ENCODE assay signal across 21 cellular contexts in the genomic region with DNA sequence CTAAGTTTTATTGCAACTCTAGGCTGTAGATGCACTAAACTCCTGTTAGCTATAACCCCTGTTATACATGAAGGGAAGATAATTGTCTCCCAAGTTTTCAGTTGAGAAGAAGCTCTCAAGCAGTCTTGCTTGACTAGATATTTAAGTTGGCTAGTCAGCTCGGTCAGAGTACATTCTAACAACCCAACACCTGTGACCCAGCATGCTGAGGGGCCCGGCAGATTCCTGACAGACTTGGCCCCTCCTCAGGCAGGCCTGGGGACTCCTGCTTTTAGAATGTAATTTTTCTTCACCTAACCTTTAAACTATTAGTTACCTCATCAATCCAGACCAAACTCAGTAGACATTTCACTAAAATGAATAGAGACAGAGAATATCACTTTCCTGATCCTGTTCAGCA.
"Had no signal": no experiment of that assay in that cellular context is flagged by ENCODE, and none has a peak within 500 bp of the region (broad histone marks: within the 10 kb centered on the region; RNA-seq: fewer than 3 reads in every experiment).

No MANE protein-coding gene starts in this region.

- FAIRE-seq: endothelial cell of umbilical vein, keratinocyte, pancreas had no signal

- H3K27ac Mint-ChIP-seq: immature natural killer cell; memory B cell; natural killer cell treated with Interleukin-12 subunit alpha and Interleukin-12 subunit beta and Interleukin-15 and Interleukin-18, amount 100 ng/mL, for 72 hours; stimulated activated effector memory CD8-positive, alpha-beta T cell treated with anti-CD3 and anti-CD28 coated beads, Interleukin-12 subunit alpha, Interleukin-12 subunit beta, amount 100 ng/mL, for 72 hours had no signal

- H3K36me3 Mint-ChIP-seq: immature natural killer cell; memory B cell; natural killer cell treated with Interleukin-12 subunit alpha and Interleukin-12 subunit beta and Interleukin-15 and Interleukin-18, amount 100 ng/mL, for 72 hours; stimulated activated effector memory CD8-positive, alpha-beta T cell treated with anti-CD3 and anti-CD28 coated beads, Interleukin-12 subunit alpha, Interleukin-12 subunit beta, amount 100 ng/mL, for 72 hours had no signal

- H3K4me3 Mint-ChIP-seq: immature natural killer cell; memory B cell; natural killer cell treated with Interleukin-12 subunit alpha and Interleukin-12 subunit beta and Interleukin-15 and Interleukin-18, amount 100 ng/mL, for 72 hours; stimulated activated effector memory CD8-positive, alpha-beta T cell treated with anti-CD3 and anti-CD28 coated beads, Interleukin-12 subunit alpha, Interleukin-12 subunit beta, amount 100 ng/mL, for 72 hours had no signal

- DNase-seq: dermis blood vessel endothelial cell; erythroblast; foreskin keratinocyte; immature natural killer cell; left ventricle myocardium inferior; lower lobe of right lung; midbrain; occipital lobe; pancreas; right lobe of liver; stimulated activated CD4-positive, alpha-beta T cell treated with anti-CD3 and anti-CD28 coated beads, Interleukin-4, amount 100 ng/mL, for 1 hour; stimulated activated CD8-positive, alpha-beta memory T cell treated with anti-CD3 and anti-CD28 coated beads, Interleukin-4, amount 100 ng/mL, for 48 hours; stimulated activated naive CD8-positive, alpha-beta T cell treated with anti-CD3 and anti-CD28 coated beads, Interleukin-15, Interleukin-2, amounts not matched to agents 100 U/mL and 50 U/mL, for 24 hours; tibial artery; upper lobe of left lung; uterus had no signal

- H3K4me1 Mint-ChIP-seq: immature natural killer cell; memory B cell; stimulated activated effector memory CD8-positive, alpha-beta T cell treated with anti-CD3 and anti-CD28 coated beads, Interleukin-12 subunit alpha, Interleukin-12 subunit beta, amount 100 ng/mL, for 72 hours had no signal

- H3K9me3 Mint-ChIP-seq: memory B cell had no signal

- ATAC-seq: foreskin keratinocyte; lower lobe of right lung; natural killer cell treated with Interleukin-12 subunit alpha and Interleukin-12 subunit beta and Interleukin-15 and Interleukin-18, amount 100 ng/mL, for 72 hours; right lobe of liver; stimulated activated effector memory CD8-positive, alpha-beta T cell treated with anti-CD3 and anti-CD28 coated beads, Interleukin-12 subunit alpha, Interleukin-12 subunit beta, amount 100 ng/mL, for 72 hours; stimulated activated naive CD8-positive, alpha-beta T cell treated with anti-CD3 and anti-CD28 coated beads, Interleukin-15, Interleukin-2, amounts not matched to agents 100 U/mL and 50 U/mL, for 24 hours had no signal

- H3K27me3 Mint-ChIP-seq: natural killer cell treated with Interleukin-12 subunit alpha and Interleukin-12 subunit beta and Interleukin-15 and Interleukin-18, amount 100 ng/mL, for 72 hours had no signal
